Comparison of ENCODE assay signal across 16 cellular contexts in genomic region chr5:177410575-177410974, GRCh38. TPM values are rescaled to one million over a fixed set of nuclear protein-coding genes. Genes with fewer than 3 reads are reported as not detected.
"Had no signal": no experiment of that assay in that cellular context is flagged by ENCODE, and none has a peak within 500 bp of the region (broad histone marks: within the 10 kb centered on the region; RNA-seq: fewer than 3 reads in every experiment).

No MANE protein-coding gene starts in this region.

- H3K27ac ChIP-seq: ascending aorta, cardiac muscle cell, colonic mucosa, VCaP had no signal

- H3K27me3 ChIP-seq: ascending aorta, colonic mucosa had no signal

- H3K36me3 ChIP-seq: ascending aorta, cardiac muscle cell, colonic mucosa had no signal

- H3K27ac Mint-ChIP-seq: activated T-cell treated with anti-CD3 and anti-CD28 coated beads, Interleukin-2, amount 50 U/mL, for 24 hours had no signal

- H3K4me3 Mint-ChIP-seq: activated T-cell treated with anti-CD3 and anti-CD28 coated beads, Interleukin-2, amount 50 U/mL, for 24 hours had no signal

- ATAC-seq: naive thymus-derived CD8-positive, alpha-beta T cell had no signal

- H3K4me1 ChIP-seq: ascending aorta, colonic mucosa had no signal

- H3K4me3 ChIP-seq: ascending aorta, cardiac muscle cell, colonic mucosa had no signal

- H3K27me3 Mint-ChIP-seq: activated T-cell treated with anti-CD3 and anti-CD28 coated beads, Interleukin-2, amount 50 U/mL, for 24 hours; naive thymus-derived CD8-positive, alpha-beta T cell had no signal

- H3K36me3 Mint-ChIP-seq: naive thymus-derived CD8-positive, alpha-beta T cell had no signal

- H3K9me3 Mint-ChIP-seq: activated T-cell treated with anti-CD3 and anti-CD28 coated beads, Interleukin-2, amount 50 U/mL, for 24 hours; naive thymus-derived CD8-positive, alpha-beta T cell had no signal

- H3K9me3 ChIP-seq: ascending aorta, colonic mucosa had no signal

- DNase-seq: activated CD4-positive, alpha-beta T cell treated with anti-CD3 and anti-CD28 coated beads for 4 hours; activated effector memory CD4-positive, alpha-beta T cell treated with anti-CD3 and anti-CD28 coated beads, Interleukin-2, amount 50 U/mL, for 16 hours; activated T-cell treated with anti-CD3 and anti-CD28 coated beads, Interleukin-2, amount 50 U/mL, for 24 hours; colonic mucosa; foreskin melanocyte; head of caudate nucleus; mammary epithelial cell; naive thymus-derived CD8-positive, alpha-beta T cell; occipital lobe; stimulated activated CD4-positive, alpha-beta T cell treated with anti-CD3 and anti-CD28 coated beads, Interleukin-12 subunit alpha, Interleukin-12 subunit beta, amount 100 ng/mL, for 4 hours; stimulated activated naive CD4-positive, alpha-beta T cell treated with Interleukin-2 at 50 U/mL for 16 hours; trophoblast cell had no signal

RNA-seq across cellular contexts. Expression of gene F12, which starts 1.2 kb away (rescaled TPM):
- total RNA-seq: ascending aorta; naive thymus-derived CD8-positive, alpha-beta T cell had no signal

RNA-seq across cellular contexts. Expression of gene PFN3, which starts 10.1 kb away (rescaled TPM):
- total RNA-seq: ascending aorta; cardiac muscle cell; colonic mucosa; mammary epithelial cell; mononuclear cell; naive thymus-derived CD8-positive, alpha-beta T cell; occipital lobe had no signal

RNA-seq across cellular contexts. Expression of gene SLC34A1, which starts 26.3 kb away (rescaled TPM):
- total RNA-seq: ascending aorta, cardiac muscle cell, colonic mucosa, occipital lobe had no signal
